Comparison of ENCODE assay signal across 23 cellular contexts in the genomic region with DNA sequence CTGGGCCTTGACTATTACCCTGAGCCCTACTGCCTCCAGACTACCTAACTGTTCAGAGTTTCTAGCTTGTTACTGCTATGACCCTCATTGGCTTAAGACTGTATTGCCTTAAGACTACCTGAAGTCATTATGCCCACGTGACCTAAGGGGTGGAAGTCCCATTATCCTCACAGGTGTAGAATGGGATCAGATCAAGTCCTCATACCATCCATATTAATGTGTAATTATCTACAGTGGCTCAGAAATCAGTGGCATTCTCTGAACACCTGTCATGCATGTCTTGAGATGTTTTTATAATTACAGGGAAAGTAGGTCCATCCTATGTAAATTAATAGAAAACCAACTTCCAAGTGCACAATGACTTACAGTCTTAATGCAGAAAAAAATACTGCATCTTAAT.
DNase-seq lines count a peak whose midpoint lies in the region; ATAC-seq and TF ChIP-seq lines count a peak whose summit lies in the region.
"Had no signal": no experiment of that assay in that cellular context is flagged by ENCODE, and none has a peak within 500 bp of the region (broad histone marks: within the 10 kb centered on the region; RNA-seq: fewer than 3 reads in every experiment).

No MANE protein-coding gene starts in this region.

- H3K36me3 ChIP-seq in SJCRH30 (no peaks in the 10 kb centered on the region), skeletal muscle satellite cell (ENCODE audit: insufficient read depth, low read length) (no peaks in the 10 kb centered on the region), suprapubic skin (no peaks in the 10 kb centered on the region)
- H3K36me3 ChIP-seq: HAP-1, spleen, upper lobe of right lung, WERI-Rb-1 had no signal

- ATAC-seq in right cardiac atrium, result no peak
- no peak for ATAC-seq in HG02938 (IDR thresholded peaks at IDR 0.05; ENCODE audit: unreplicated experiment)
- ATAC-seq: activated T-cell treated with anti-CD3 and anti-CD28 coated beads, Interleukin-2, amount 50 U/mL, for 4 hours; stimulated activated effector memory CD8-positive, alpha-beta T cell treated with anti-CD3 and anti-CD28 coated beads, Interleukin-12 subunit alpha, Interleukin-12 subunit beta, amount 100 ng/mL, for 72 hours; upper lobe of right lung had no signal

- intact Hi-C loops in right cardiac atrium (cut with DNase I), result no loop called here

- H3K4me1 ChIP-seq in SJCRH30, result peaks cover 58% of the 10 kb centered on the region
- H3K4me1 ChIP-seq in right cardiac atrium (ENCODE audit: control insufficient read depth, insufficient read depth, low read length), result peaks cover 3% of the 10 kb centered on the region
- H3K4me1 ChIP-seq in skeletal muscle satellite cell (ENCODE audit: control insufficient read depth, insufficient read depth, low read length), result peaks cover 64% of the 10 kb centered on the region
- H3K4me1 ChIP-seq in suprapubic skin, result no peaks in the 10 kb centered on the region

- H3K9ac ChIP-seq in skeletal muscle satellite cell (ENCODE audit: low read depth, low read length), result peak overlapping the region; percentile 17
- H3K9ac ChIP-seq: KMS-11 had no signal

- H3K4me3 ChIP-seq in SJCRH30, result no peak overlapping the region
- H3K4me3 ChIP-seq in right cardiac atrium (ENCODE audit: low read length), result no peak overlapping the region
- H3K4me3 ChIP-seq in skeletal muscle satellite cell (ENCODE audit: low read length), result no peak overlapping the region
- no peak overlapping the region for H3K4me3 ChIP-seq in suprapubic skin
- H3K4me3 ChIP-seq: HAP-1, spleen, upper lobe of right lung had no signal

- TF ChIP-seq POLR2A in suprapubic skin (IDR thresholded peaks at IDR 0.05), result no peak

- H3K9me3 ChIP-seq in SJCRH30 (replicated peaks), result peaks cover 12% of the 10 kb centered on the region
- H3K9me3 ChIP-seq in right cardiac atrium (ENCODE audit: control insufficient read depth, low read length), result no peaks in the 10 kb centered on the region
- no peaks in the 10 kb centered on the region for H3K9me3 ChIP-seq in skeletal muscle satellite cell (replicated peaks; ENCODE audit: low read length)
- no peaks in the 10 kb centered on the region for H3K9me3 ChIP-seq in suprapubic skin
- H3K9me3 ChIP-seq: HAP-1, spleen, upper lobe of right lung had no signal

- peak in 2 of 3 experiments; percentile 11 to 41 for DNase-seq in NCI-H1417 (lab: John Stamatoyannopoulos, UW)
- DNase-seq in NCI-H1417 treated with DMSO at 0.1 percent for 48 hours (lab: John Stamatoyannopoulos, UW), result no peak
- DNase-seq in SJCRH30, result peak in 1 of 2 experiments; percentile 67
- DNase-seq in right cardiac atrium, result no peak
- DNase-seq in suprapubic skin (ENCODE audit: low spot score in 2 of 2), result no peak
- no peak for DNase-seq in SW 1271 (lab: John Stamatoyannopoulos, UW)
- DNase-seq: activated CD4-positive, alpha-beta T cell treated with anti-CD3 and anti-CD28 coated beads, Interleukin-2, amount 10 ng/mL, durations not matched to agents 24 days and 14 days; activated T-cell treated with anti-CD3 and anti-CD28 coated beads, Interleukin-2, amount 50 U/mL, for 4 hours; left colon; NCI-H146; NCI-H2107; NCI-H446 treated with DMSO at 0.1 percent for 48 hours; spleen; stimulated activated CD4-positive, alpha-beta T cell treated with anti-CD3 and anti-CD28 coated beads, Interleukin-4, amount 100 ng/mL, for 24 hours; T-helper 9 cell; upper lobe of right lung; WERI-Rb-1 had no signal

- TF ChIP-seq EP300 in suprapubic skin (IDR thresholded peaks at IDR 0.05), result no peak

- TF ChIP-seq CTCF in suprapubic skin (IDR thresholded peaks at IDR 0.05), result no peak

- H3K4me2 ChIP-seq in skeletal muscle satellite cell (ENCODE audit: low read length), result peak overlapping the region; percentile 13
- H3K4me2 ChIP-seq: KMS-11 had no signal

- WGBS in right cardiac atrium, result 97% methylated on average over 1 of the region's 1 CpG
- WGBS in suprapubic skin, result 83% methylated on average over 1 of the region's 1 CpG

- H3K27ac ChIP-seq in SJCRH30 (peak overlapping the region; percentile 95), right cardiac atrium (ENCODE audit: low read length) (peak overlapping the region; percentile 95), suprapubic skin (no peak overlapping the region)
- H3K27ac ChIP-seq: 22Rv1, KMS-11, spleen, upper lobe of right lung, WERI-Rb-1 had no signal

- H3K27me3 ChIP-seq in SJCRH30 (no peaks in the 10 kb centered on the region), right cardiac atrium (ENCODE audit: control insufficient read depth, insufficient read depth) (no peaks in the 10 kb centered on the region), skeletal muscle satellite cell (ENCODE audit: control insufficient read depth, insufficient read depth, low read length) (no peaks in the 10 kb centered on the region), suprapubic skin (no peaks in the 10 kb centered on the region)
- H3K27me3 ChIP-seq: spleen, upper lobe of right lung had no signal

Comparison
In these comparisons a context has a peak if more than half of its experiments do, and no peak if none do; other contexts are left out.
1. DNase-seq: peak in NCI-H1417 (2 of 3); none in NCI-H1417 treated with DMSO at 0.1 percent for 48 hours (single experiment), right cardiac atrium (0 of 3), suprapubic skin (0 of 2) and SW 1271 (0 of 2).